20 cellular contexts compared by ENCODE assay signal in the genomic region with DNA sequence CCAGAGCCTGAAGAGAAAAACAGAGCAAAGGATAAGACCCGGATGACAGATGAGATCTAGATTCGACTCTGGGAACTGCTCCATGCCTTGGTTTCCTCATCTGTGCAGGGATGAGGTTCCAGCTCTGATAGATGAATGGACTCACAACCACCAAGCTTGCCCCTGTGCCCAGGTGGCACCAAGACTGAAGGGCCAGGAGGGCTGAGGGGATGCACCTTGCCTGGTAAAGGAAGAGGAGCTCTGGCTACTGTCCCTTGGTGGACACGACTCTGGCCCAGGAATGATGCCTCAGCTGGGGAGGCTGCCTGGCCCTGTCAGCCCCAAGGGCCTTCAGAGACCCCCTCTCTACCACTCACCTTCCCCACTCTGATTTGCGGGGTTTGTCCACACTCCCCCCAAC. TPM values are rescaled to one million over a fixed set of nuclear protein-coding genes. Genes with fewer than 3 reads are reported as not detected.
DNase-seq lines count a peak whose midpoint lies in the region; ATAC-seq, FAIRE-seq and TF ChIP-seq lines count a peak whose summit lies in the region.
"Had no signal": no experiment of that assay in that cellular context is flagged by ENCODE, and none has a peak within 500 bp of the region (broad histone marks: within the 10 kb centered on the region; RNA-seq: fewer than 3 reads in every experiment).

No MANE protein-coding gene starts in this region.

- peaks cover 19% of the 10 kb centered on the region for H3K4me1 Mint-ChIP-seq in CD4-positive, alpha-beta T cell (ENCODE audit: low read depth)
- peaks cover 0 to 11% (median 10%) of the 10 kb centered on the region in 3 donors for H3K4me1 Mint-ChIP-seq in CD8-positive, alpha-beta memory T cell
- peaks cover 7% of the 10 kb centered on the region for H3K4me1 Mint-ChIP-seq in astrocyte (ENCODE audit: low read depth, unreplicated experiment)
- peaks cover 5 to 21% of the 10 kb centered on the region in 2 donors for H3K4me1 Mint-ChIP-seq in natural killer cell treated with Interleukin-12 subunit alpha and Interleukin-12 subunit beta and Interleukin-15 and Interleukin-18, amount 100 ng/mL, for 72 hours (ENCODE audit: low read depth in 2 of 2)
- peaks cover 15% of the 10 kb centered on the region for H3K4me1 Mint-ChIP-seq in GM23338
- H3K4me1 Mint-ChIP-seq: activated CD4-positive, alpha-beta T cell treated with anti-CD3 and anti-CD28 coated beads, Interleukin-2, amount 10 ng/mL, durations not matched to agents 7 days and 5 days had no signal

- DNase-seq in CD4-positive, alpha-beta T cell = no peak
- DNase-seq in CD8-positive, alpha-beta memory T cell = no peak
- DNase-seq in astrocyte (ENCODE audit: low read depth) (no peak), GM23338 (ENCODE audit: low spot score) (no peak), AG20443 (ENCODE audit: low spot score) (no peak)
- DNase-seq in natural killer cell treated with Interleukin-12 subunit alpha and Interleukin-12 subunit beta and Interleukin-15 and Interleukin-18, amount 100 ng/mL, for 72 hours (ENCODE audit: low spot score) = no peak
- DNase-seq: activated CD4-positive, alpha-beta T cell treated with anti-CD3 and anti-CD28 coated beads, Interleukin-2, amount 10 ng/mL, durations not matched to agents 7 days and 5 days; activated effector memory CD4-positive, alpha-beta T cell treated with anti-CD3 and anti-CD28 coated beads, Interleukin-2, amount 50 U/mL, for 16 hours; anterior cingulate cortex; kidney glomerular epithelial cell; NCI-H1105 treated with DMSO at 0.1 percent for 48 hours; NCI-H2029 treated with DMSO at 0.1 percent for 48 hours; NCI-H226; NCI-H748 treated with DMSO at 0.1 percent for 48 hours; nucleus accumbens had no signal

- no peaks in the 10 kb centered on the region for H3K27me3 ChIP-seq in CD4-positive, alpha-beta T cell (ENCODE audit: control insufficient read depth, insufficient read depth, low read length)
- no peaks in the 10 kb centered on the region for H3K27me3 ChIP-seq in CD8-positive, alpha-beta memory T cell (ENCODE audit: insufficient read depth, low read length, poor library complexity, severe bottlenecking)
- H3K27me3 ChIP-seq in astrocyte (ENCODE audit: insufficient read depth, low read length) = peaks cover 10% of the 10 kb centered on the region
- no peaks in the 10 kb centered on the region for H3K27me3 ChIP-seq in GM23338 (ENCODE audit: insufficient read depth)
- H3K27me3 ChIP-seq: SJSA1 had no signal

- POLR2A ChIA-PET in CD4-positive, alpha-beta T cell (lab: Charles Lee) = interaction anchor here (0.6 to 0.7 kb wide), 2 partner anchors 28 to 30 kb away, joined by 4 read pairs; no protein-coding TSS in a partner anchor
- POLR2A ChIA-PET in CD8-positive, alpha-beta memory T cell (lab: Charles Lee) = no interaction called here

- intact Hi-C loops in CD4-positive, alpha-beta T cell (cut with DNase I, micrococcal nuclease) = no loop called here

- H2AFZ ChIP-seq in astrocyte (ENCODE audit: low read depth, low read length) = no peak overlapping the region
- H2AFZ ChIP-seq in GM23338 = no peak overlapping the region

- H3K27me3 Mint-ChIP-seq in CD4-positive, alpha-beta T cell = no peaks in the 10 kb centered on the region
- no peaks in the 10 kb centered on the region for H3K27me3 Mint-ChIP-seq in CD8-positive, alpha-beta memory T cell
- H3K27me3 Mint-ChIP-seq in astrocyte (ENCODE audit: low read depth, unreplicated experiment) (peaks cover 20% of the 10 kb centered on the region), GM23338 (ENCODE audit: insufficient read depth, low read depth, poor library complexity) (peaks cover 3% of the 10 kb centered on the region)
- H3K27me3 Mint-ChIP-seq in natural killer cell treated with Interleukin-12 subunit alpha and Interleukin-12 subunit beta and Interleukin-15 and Interleukin-18, amount 100 ng/mL, for 72 hours = no peaks in the 10 kb centered on the region
- H3K27me3 Mint-ChIP-seq: activated CD4-positive, alpha-beta T cell treated with anti-CD3 and anti-CD28 coated beads, Interleukin-2, amount 10 ng/mL, durations not matched to agents 7 days and 5 days had no signal

- H3K9me3 Mint-ChIP-seq in CD4-positive, alpha-beta T cell = no peaks in the 10 kb centered on the region
- H3K9me3 Mint-ChIP-seq in CD8-positive, alpha-beta memory T cell = no peaks in the 10 kb centered on the region
- peaks cover 6% of the 10 kb centered on the region for H3K9me3 Mint-ChIP-seq in astrocyte (ENCODE audit: unreplicated experiment)
- H3K9me3 Mint-ChIP-seq in natural killer cell treated with Interleukin-12 subunit alpha and Interleukin-12 subunit beta and Interleukin-15 and Interleukin-18, amount 100 ng/mL, for 72 hours = no peaks in the 10 kb centered on the region
- no peaks in the 10 kb centered on the region; the same call in 1 of the 3 replicates for H3K9me3 Mint-ChIP-seq in GM23338
- H3K9me3 Mint-ChIP-seq: activated CD4-positive, alpha-beta T cell treated with anti-CD3 and anti-CD28 coated beads, Interleukin-2, amount 10 ng/mL, durations not matched to agents 7 days and 5 days had no signal

- peaks cover 57% of the 10 kb centered on the region for H3K36me3 ChIP-seq in CD8-positive, alpha-beta memory T cell (ENCODE audit: insufficient read depth, low read length)
- H3K36me3 ChIP-seq in astrocyte (ENCODE audit: insufficient read depth, low read length) (no peaks in the 10 kb centered on the region), GM23338 (ENCODE audit: insufficient read depth) (no peaks in the 10 kb centered on the region)
- H3K36me3 ChIP-seq: SJSA1 had no signal

- peaks cover 10% of the 10 kb centered on the region; the same call in 1 of the 2 replicates for H3K9me2 ChIP-seq in GM23338 (ENCODE audit: insufficient read depth)

- H3K4me3 ChIP-seq in CD8-positive, alpha-beta memory T cell (ENCODE audit: low read length) = no peak overlapping the region
- H3K4me3 ChIP-seq in astrocyte (ENCODE audit: insufficient read depth, low read depth, low read length) (no peak overlapping the region), GM23338 (no peak overlapping the region)
- H3K4me3 ChIP-seq: lung, SJSA1 had no signal

- H3K27ac Mint-ChIP-seq in CD4-positive, alpha-beta T cell = peak overlapping the region; percentile 79
- peak overlapping the region; percentile 10 to 86 (median 77) for H3K27ac Mint-ChIP-seq in CD8-positive, alpha-beta memory T cell
- peak overlapping the region; percentile 64 for H3K27ac Mint-ChIP-seq in astrocyte (ENCODE audit: unreplicated experiment)
- H3K27ac Mint-ChIP-seq in natural killer cell treated with Interleukin-12 subunit alpha and Interleukin-12 subunit beta and Interleukin-15 and Interleukin-18, amount 100 ng/mL, for 72 hours = peak overlapping the region; percentile 49 to 87
- H3K27ac Mint-ChIP-seq in GM23338 = no peak overlapping the region

- no peak for FAIRE-seq in astrocyte (lab: Jason Lieb, UNC)
- FAIRE-seq: G401.6, H1 had no signal

- no peaks in the 10 kb centered on the region for H4K20me1 ChIP-seq in astrocyte (ENCODE audit: insufficient read depth, low read length)
- no peaks in the 10 kb centered on the region for H4K20me1 ChIP-seq in GM23338 (replicated peaks; ENCODE audit: insufficient read depth)

- no peak overlapping the region for H3K9ac ChIP-seq in astrocyte (ENCODE audit: low read length)

- H3K4me2 ChIP-seq in astrocyte (ENCODE audit: low read length) (no peak overlapping the region), GM23338 (no peak overlapping the region)

- H3K4me1 ChIP-seq in CD8-positive, alpha-beta memory T cell (ENCODE audit: insufficient read depth, low read length) = no peaks in the 10 kb centered on the region
- H3K4me1 ChIP-seq in astrocyte (ENCODE audit: insufficient read depth, low read length) = no peaks in the 10 kb centered on the region
- H3K4me1 ChIP-seq in GM23338 (ENCODE audit: insufficient read depth) = no peaks in the 10 kb centered on the region
- H3K4me1 ChIP-seq: SJSA1 had no signal

- no peaks in the 10 kb centered on the region for H3F3A ChIP-seq in GM23338 (replicated peaks; ENCODE audit: low read depth)

- no peak for TF ChIP-seq CTCF in CD4-positive, alpha-beta T cell (IDR thresholded peaks at IDR 0.05)
- no peak for TF ChIP-seq CTCF in astrocyte (IDR thresholded peaks at IDR 0.05; ENCODE audit: insufficient read depth, low read depth, low read length)
- TF ChIP-seq CTCF in GM23338 (conservative IDR thresholded peaks at IDR 0.05; ENCODE audit: low read depth in 2 of 2) = no peak

- H3K27ac ChIP-seq in CD4-positive, alpha-beta T cell (ENCODE audit: low read depth, low read length) = no peak overlapping the region
- no peak overlapping the region for H3K27ac ChIP-seq in CD8-positive, alpha-beta memory T cell (ENCODE audit: low read depth, low read length)
- H3K27ac ChIP-seq in astrocyte (ENCODE audit: low read depth, low read length) = no peak overlapping the region
- no peak overlapping the region for H3K27ac ChIP-seq in GM23338 (ENCODE audit: low read depth)
- H3K27ac ChIP-seq: SJSA1 had no signal

- CTCF ChIA-PET in CD4-positive, alpha-beta T cell (lab: Charles Lee) = interaction anchor here (0.9 kb wide), 1 partner anchor 56 kb away, joined by 3 read pairs; no protein-coding TSS in a partner anchor
- CTCF ChIA-PET in CD8-positive, alpha-beta memory T cell (lab: Charles Lee) = interaction anchor here (0.9 kb wide), 1 partner anchor 17 kb away, joined by 3 read pairs; no protein-coding TSS in a partner anchor

- ATAC-seq in CD4-positive, alpha-beta T cell (ENCODE audit: poor library complexity) = no peak
- ATAC-seq in natural killer cell treated with Interleukin-12 subunit alpha and Interleukin-12 subunit beta and Interleukin-15 and Interleukin-18, amount 100 ng/mL, for 72 hours = no peak
- ATAC-seq in GM21423 (IDR thresholded peaks at IDR 0.05; ENCODE audit: unreplicated experiment) (no peak), GM23338 (no peak)

- no peak overlapping the region for H3K4me3 Mint-ChIP-seq in CD4-positive, alpha-beta T cell
- no peak overlapping the region for H3K4me3 Mint-ChIP-seq in CD8-positive, alpha-beta memory T cell
- H3K4me3 Mint-ChIP-seq in astrocyte (ENCODE audit: unreplicated experiment) (no peak overlapping the region), GM23338 (no peak overlapping the region)
- H3K4me3 Mint-ChIP-seq in natural killer cell treated with Interleukin-12 subunit alpha and Interleukin-12 subunit beta and Interleukin-15 and Interleukin-18, amount 100 ng/mL, for 72 hours = no peak overlapping the region
- H3K4me3 Mint-ChIP-seq: activated CD4-positive, alpha-beta T cell treated with anti-CD3 and anti-CD28 coated beads, Interleukin-2, amount 10 ng/mL, durations not matched to agents 7 days and 5 days had no signal

- peaks cover 91% of the 10 kb centered on the region for H3K36me3 Mint-ChIP-seq in CD4-positive, alpha-beta T cell (ENCODE audit: low read depth)
- H3K36me3 Mint-ChIP-seq in CD8-positive, alpha-beta memory T cell = peaks cover 16 to 92% (median 27%) of the 10 kb centered on the region in 3 donors
- peaks cover 8% of the 10 kb centered on the region for H3K36me3 Mint-ChIP-seq in astrocyte (ENCODE audit: low read depth, unreplicated experiment)
- H3K36me3 Mint-ChIP-seq in natural killer cell treated with Interleukin-12 subunit alpha and Interleukin-12 subunit beta and Interleukin-15 and Interleukin-18, amount 100 ng/mL, for 72 hours = peaks cover 9% of the 10 kb centered on the region
- H3K36me3 Mint-ChIP-seq in GM23338 (ENCODE audit: low read depth) = no peaks in the 10 kb centered on the region

- H3K9me3 ChIP-seq in CD4-positive, alpha-beta T cell (ENCODE audit: control insufficient read depth, low read length) = no peaks in the 10 kb centered on the region
- no peaks in the 10 kb centered on the region for H3K9me3 ChIP-seq in CD8-positive, alpha-beta memory T cell (ENCODE audit: low read length)
- H3K9me3 ChIP-seq in astrocyte (ENCODE audit: insufficient read depth, low read depth, low read length) = no peaks in the 10 kb centered on the region
- H3K9me3 ChIP-seq: SJSA1 had no signal

- H3K79me2 ChIP-seq in astrocyte (ENCODE audit: insufficient read depth, low read length) (no peaks in the 10 kb centered on the region), GM23338 (replicated peaks; ENCODE audit: insufficient read depth) (no peaks in the 10 kb centered on the region)

RNA-seq across cellular contexts. Expression of gene ANXA6, which starts 24.9 kb away (rescaled TPM):
- 100 to 1,000 TPM; 108 to 130 TPM for total RNA-seq in CD4-positive, alpha-beta T cell
- total RNA-seq in CD8-positive, alpha-beta memory T cell = 100 to 1,000 TPM; 452 to 459 TPM
- polyA plus RNA-seq in CD8-positive, alpha-beta memory T cell = 351 TPM
- 320 and 349 TPM in 2 replicates for total RNA-seq in astrocyte
- total RNA-seq in natural killer cell treated with Interleukin-12 subunit alpha and Interleukin-12 subunit beta and Interleukin-15 and Interleukin-18, amount 100 ng/mL, for 72 hours = 100 to 1,000 TPM; 271 to 398 TPM
- total RNA-seq in GM23338 (2014; rRNA removed; shearing (Covaris generic)) = 87.4 and 110 TPM in 2 replicates
- 26.5 and 30.2 TPM in 2 replicates for polyA plus RNA-seq in GM23338 (2016; fragmentation: Nextera tagmentation; extraction: Ambion mirVana)

RNA-seq across cellular contexts. Expression of gene CCDC69, which starts 41.4 kb away (rescaled TPM):
- total RNA-seq in CD4-positive, alpha-beta T cell = 10 to 100 TPM; 68.0 to 68.9 TPM
- total RNA-seq in CD8-positive, alpha-beta memory T cell = 10 to 100 TPM; 47.9 to 50.5 TPM
- polyA plus RNA-seq in CD8-positive, alpha-beta memory T cell = 134 TPM
- 2.0 and 4.1 TPM in 2 replicates for total RNA-seq in astrocyte
- 10 to 100 TPM; 59.6 to 98.5 TPM for total RNA-seq in natural killer cell treated with Interleukin-12 subunit alpha and Interleukin-12 subunit beta and Interleukin-15 and Interleukin-18, amount 100 ng/mL, for 72 hours
- total RNA-seq in GM23338 (2014; rRNA removed; shearing (Covaris generic)) = 5.3 and 6.6 TPM in 2 replicates
- 2.7 and 3.0 TPM in 2 replicates for polyA plus RNA-seq in GM23338 (2016; fragmentation: Nextera tagmentation; extraction: Ambion mirVana)
